13 cellular contexts compared by ENCODE assay signal in genomic region chrX:10175317-10175871, GRCh38. TPM values are rescaled to one million over a fixed set of nuclear protein-coding genes. Genes with fewer than 3 reads are reported as not detected.
DNase-seq lines count a peak whose midpoint lies in the region; ATAC-seq and TF ChIP-seq lines count a peak whose summit lies in the region.
"Had no signal": no experiment of that assay in that cellular context is flagged by ENCODE, and none has a peak within 500 bp of the region (broad histone marks: within the 10 kb centered on the region; RNA-seq: fewer than 3 reads in every experiment).

No MANE protein-coding gene starts in this region.

- DNase-seq in IMR-90 (peak; percentile 77), brain microvascular endothelial cell (peak; percentile 75), testis (peak; percentile 46), NCI-H2081 (lab: John Stamatoyannopoulos, UW) (no peak)
- no peak for DNase-seq in activated T-cell treated with anti-CD3 and anti-CD28 coated beads, Interleukin-2, amount 50 U/mL, for 4 hours
- DNase-seq: cortex of kidney; DMS153; naive thymus-derived CD8-positive, alpha-beta T cell; NCI-H226; SHP77; stimulated activated naive CD8-positive, alpha-beta T cell treated with anti-CD3 and anti-CD28 coated beads, Interleukin-15, amount 100 ng/mL, for 72 hours had no signal

- no peak overlapping the region for H3K9ac ChIP-seq in IMR-90 (ENCODE audit: low read depth, low read length)

- peak overlapping the region; percentile 79 for H2BK120ac ChIP-seq in IMR-90 (ENCODE audit: low read depth, low read length)

- H3K27me3 ChIP-seq in IMR-90 (ENCODE audit: control insufficient read depth, insufficient read depth, low read length) (no peaks in the 10 kb centered on the region), brain microvascular endothelial cell (replicated peaks) (no peaks in the 10 kb centered on the region), layer of hippocampus (ENCODE audit: control insufficient read depth, insufficient read depth, low read length) (no peaks in the 10 kb centered on the region), testis (no peaks in the 10 kb centered on the region)

- H2AK9ac ChIP-seq in IMR-90 (replicated peaks; ENCODE audit: low read depth, low read length, poor library complexity): peak overlapping the region; percentile 15

- peak overlapping the region; percentile 90; the same call in 1 of the 2 replicates for H2AK5ac ChIP-seq in IMR-90 (ENCODE audit: low read depth, low read length)

- WGBS in IMR-90 (ENCODE audit: extremely low coverage in 2 of 2, insufficient read length in 1 of 2), 2 experiments: no CpG with 5 or more reads among the region's 8 CpGs
- 35 to 37% methylated on average over 8 of the region's 8 CpGs for WGBS in testis, 2 donors

- TF ChIP-seq POLR2A in IMR-90 (IDR thresholded peaks at IDR 0.05; ENCODE audit: low read depth, low read length) (no peak), testis (IDR thresholded peaks at IDR 0.05) (no peak)

- 0 out of 4 replicates have a peak, but pooled peaks cover 0 to 5% of the 10 kb centered on the region in 2 experiments for H3K79me1 ChIP-seq in IMR-90 (ENCODE audit: low read depth in 1 of 2, low read length in 2 of 2)

- POLR2A ChIA-PET in IMR-90 (lab: Charles Lee; ENCODE audit: unreplicated experiment): no interaction called here

- H3K27ac ChIP-seq in IMR-90 (ENCODE audit: insufficient read depth, low read length) (no peak overlapping the region), brain microvascular endothelial cell (peak overlapping the region; percentile 82), layer of hippocampus (ENCODE audit: low read depth, low read length) (peak overlapping the region; percentile 27), testis (peak overlapping the region in 1 of 2 donors; percentile 33)

- H2BK5ac ChIP-seq in IMR-90 (ENCODE audit: low read depth, low read length, poor library complexity, severe bottlenecking): peak overlapping the region; percentile 36

- no peak overlapping the region for H4K5ac ChIP-seq in IMR-90 (ENCODE audit: low read depth, low read length)

- no peak overlapping the region for H3K4me3 ChIP-seq in IMR-90 (ENCODE audit: insufficient read depth, low read depth, low read length)
- no peak overlapping the region for H3K4me3 ChIP-seq in brain microvascular endothelial cell (ENCODE audit: low read depth, low read length)
- H3K4me3 ChIP-seq in testis: no peak overlapping the region

- peak overlapping the region; percentile 75; the same call in 1 of the 2 replicates for H4K91ac ChIP-seq in IMR-90 (ENCODE audit: insufficient read depth, low read depth, low read length)

- in situ Hi-C loops in IMR-90 (cut with MboI; ENCODE audit: low sequenced_read_pairs) (loop anchor here (25.0 kb wide), 1 partner anchor 1587 kb away; the partner anchor contains the start of gene MSL3), brain microvascular endothelial cell (cut with HindIII; ENCODE audit: low pct_ligation_motif_present, low sequenced_read_pairs) (loop anchor here (25.0 kb wide), 1 partner anchor 937 kb away; the partner anchor contains the start of gene HCCS)

- H2AFZ ChIP-seq in IMR-90 (replicated peaks; ENCODE audit: low read length, poor library complexity): peak overlapping the region; percentile 44

- H3K4me1 ChIP-seq in IMR-90 (ENCODE audit: control insufficient read depth, insufficient read depth, low read length) (peaks cover 17% of the 10 kb centered on the region), testis (peaks cover 4% of the 10 kb centered on the region)

- peak overlapping the region in 1 of 2 experiments; percentile 55; a peak in 2 of 4 replicates for H4K8ac ChIP-seq in IMR-90 (ENCODE audit: low read depth in 2 of 2, low read length in 2 of 2)

- H3K14ac ChIP-seq in IMR-90 (replicated peaks; ENCODE audit: low read depth, low read length): 0 out of 2 replicates have a peak overlapping the region, but pooled peaks have one; percentile 25

- peak overlapping the region; percentile 45; the same call in 2 of the 3 replicates for H2BK15ac ChIP-seq in IMR-90 (ENCODE audit: low read depth, low read length)

- no peaks in the 10 kb centered on the region for H3K9me3 Mint-ChIP-seq in activated T-cell treated with anti-CD3 and anti-CD28 coated beads, Interleukin-2, amount 50 U/mL, for 4 hours
- H3K9me3 Mint-ChIP-seq: naive thymus-derived CD8-positive, alpha-beta T cell; stimulated activated naive CD8-positive, alpha-beta T cell treated with anti-CD3 and anti-CD28 coated beads, Interleukin-15, amount 100 ng/mL, for 72 hours had no signal

- dilution Hi-C loops in IMR-90 (cut with HindIII; ENCODE audit: low sequenced_read_pairs, unreplicated experiment): loop anchor here (25.0 kb wide), 1 partner anchor 962 kb away; no protein-coding TSS in a partner anchor

- no peak overlapping the region for H3K4me3 Mint-ChIP-seq in activated T-cell treated with anti-CD3 and anti-CD28 coated beads, Interleukin-2, amount 50 U/mL, for 4 hours
- H3K4me3 Mint-ChIP-seq: naive thymus-derived CD8-positive, alpha-beta T cell; stimulated activated naive CD8-positive, alpha-beta T cell treated with anti-CD3 and anti-CD28 coated beads, Interleukin-15, amount 100 ng/mL, for 72 hours had no signal

- peak overlapping the region; percentile 4; the same call in 1 of the 2 replicates for H3K18ac ChIP-seq in IMR-90 (ENCODE audit: low read depth, low read length)

- peak overlapping the region; percentile 80 for H2BK20ac ChIP-seq in IMR-90 (ENCODE audit: low read depth, low read length)

- intact Hi-C loops in IMR-90 (cut with micrococcal nuclease): no loop called here
- intact Hi-C loops in testis (cut with DNase I; ENCODE audit: low total_unique reads): no loop called here

- H3K56ac ChIP-seq in IMR-90 (ENCODE audit: extremely low read depth, insufficient read depth, low read length): 0 out of 2 replicates have a peak overlapping the region, but pooled peaks have one; percentile 13

- H3K27me3 Mint-ChIP-seq in activated T-cell treated with anti-CD3 and anti-CD28 coated beads, Interleukin-2, amount 50 U/mL, for 4 hours (ENCODE audit: low read depth): peaks cover 12% of the 10 kb centered on the region

- H3K36me3 Mint-ChIP-seq in activated T-cell treated with anti-CD3 and anti-CD28 coated beads, Interleukin-2, amount 50 U/mL, for 4 hours (ENCODE audit: insufficient read depth): no peaks in the 10 kb centered on the region
- H3K36me3 Mint-ChIP-seq: naive thymus-derived CD8-positive, alpha-beta T cell had no signal

- ATAC-seq in IMR-90 (ENCODE audit: low read depth): peak; percentile 66
- ATAC-seq in HG02852 (IDR thresholded peaks at IDR 0.05; ENCODE audit: unreplicated experiment): no peak
- ATAC-seq in activated T-cell treated with anti-CD3 and anti-CD28 coated beads, Interleukin-2, amount 50 U/mL, for 4 hours: no peak
- ATAC-seq: naive thymus-derived CD8-positive, alpha-beta T cell; stimulated activated naive CD8-positive, alpha-beta T cell treated with anti-CD3 and anti-CD28 coated beads, Interleukin-15, amount 100 ng/mL, for 72 hours had no signal

- TF ChIP-seq RAD21 in IMR-90 (IDR thresholded peaks at IDR 0.05; ENCODE audit: low read length): no peak

- TF ChIP-seq CTCF in IMR-90 (conservative IDR thresholded peaks at IDR 0.05; ENCODE audit: low read depth, low read length): no peak
- TF ChIP-seq CTCF in brain microvascular endothelial cell (IDR thresholded peaks at IDR 0.05; ENCODE audit: low read depth, low read length, missing control alignments): no peak
- TF ChIP-seq CTCF in testis (IDR thresholded peaks at IDR 0.05): no peak

- no TSS peak for BruUV-seq in IMR-90 (replicated peaks; lab: Mats Ljungman, UMichigan)

- peak overlapping the region; percentile 21 for H3K4me2 ChIP-seq in IMR-90 (ENCODE audit: low read depth, low read length)

- H3K9me3 ChIP-seq in IMR-90 (ENCODE audit: control insufficient read depth, insufficient read depth, low read length) (no peaks in the 10 kb centered on the region), testis (no peaks in the 10 kb centered on the region)

- H3K4me1 Mint-ChIP-seq in activated T-cell treated with anti-CD3 and anti-CD28 coated beads, Interleukin-2, amount 50 U/mL, for 4 hours (ENCODE audit: low read depth): no peaks in the 10 kb centered on the region

- H4K20me1 ChIP-seq in IMR-90 (ENCODE audit: insufficient read depth, low read length): peaks cover 5% of the 10 kb centered on the region; the same call in 1 of the 2 replicates

- H3K36me3 ChIP-seq in IMR-90 (ENCODE audit: control insufficient read depth, insufficient read depth, low read length): no peaks in the 10 kb centered on the region
- H3K36me3 ChIP-seq in brain microvascular endothelial cell (replicated peaks): no peaks in the 10 kb centered on the region
- H3K36me3 ChIP-seq in testis (ENCODE audit: low read depth, missing control alignments): no peaks in the 10 kb centered on the region

- peak overlapping the region; percentile 68; the same call in 1 of the 2 replicates for H3K23ac ChIP-seq in IMR-90 (ENCODE audit: low read depth, low read length)

- H3K4ac ChIP-seq in IMR-90 (ENCODE audit: low read depth, low read length): peak overlapping the region; percentile 85

- peaks cover 2% of the 10 kb centered on the region; the same call in 1 of the 2 replicates for H3K9me1 ChIP-seq in IMR-90 (ENCODE audit: insufficient read depth, low read length)

- CTCF ChIA-PET in IMR-90 (lab: Yijun Ruan, JAX): interaction anchor here (1.2 kb wide), 1 partner anchor 55 kb away, joined by 4 read pairs; no protein-coding TSS in a partner anchor

TF ChIP-seq in IMR-90, 13 proteins besides CTCF, POLR2A, EP300 and RAD21:
- TF ChIP-seq SMC3 (IDR thresholded peaks at IDR 0.05; ENCODE audit: low read depth, low read length) (no peak), MXI1 (IDR thresholded peaks at IDR 0.05; ENCODE audit: borderline replicate concordance, low read depth, low read length) (no peak), FOS (IDR thresholded peaks at IDR 0.05; ENCODE audit: low read depth, low read length) (peak; percentile 46; the same call in 1 of the 2 replicates), CEBPB (IDR thresholded peaks at IDR 0.05; ENCODE audit: low read depth, low read length) (no peak)

RNA-seq across cellular contexts. Expression of gene CLCN4, which starts 18.6 kb away (rescaled TPM):
- total RNA-seq in IMR-90 (2012; rRNA removed): 3.9 and 4.5 TPM in 2 replicates
- 2.2 and 2.5 TPM in 2 replicates for polyA plus RNA-seq in IMR-90 (2012; rRNA removed)
- 1.7 and 1.9 TPM in 2 replicates for polyA plus RNA-seq in IMR-90 (2012; cell fraction: cytosol; rRNA removed)
- polyA plus RNA-seq in IMR-90 (2012; cell fraction: nucleus; rRNA removed; ENCODE audit: low replicate concordance): 0.87 and 0.94 TPM in 2 replicates
- total RNA-seq in testis: 10 to 100 TPM in 1 of 2 donors, 1 to 10 TPM in 1; 5.4 to 11.6 TPM
- polyA plus RNA-seq in testis (ENCODE audit: insufficient read depth, low read depth, low replicate concordance): 5.1 TPM
- under 1 TPM; 0.05 to 0.35 (median 0.08) TPM for total RNA-seq in activated T-cell treated with anti-CD3 and anti-CD28 coated beads, Interleukin-2, amount 50 U/mL, for 4 hours
- polyA plus RNA-seq: naive thymus-derived CD8-positive, alpha-beta T cell had no signal

Comparison
In these comparisons a context has a peak if more than half of its experiments do, and no peak if none do; other contexts are left out.
1. DNase-seq: peak in IMR-90 (single experiment), brain microvascular endothelial cell (single experiment) and testis (single experiment); none in NCI-H2081 (0 of 2) and activated T-cell treated with anti-CD3 and anti-CD28 coated beads, Interleukin-2, amount 50 U/mL, for 4 hours (single experiment).